10 cellular contexts compared by ENCODE assay signal in genomic region chr5:124157320-124157719, GRCh38.
DNase-seq lines count a peak whose midpoint lies in the region; ATAC-seq and TF ChIP-seq lines count a peak whose summit lies in the region.
"Had no signal": no experiment of that assay in that cellular context is flagged by ENCODE, and none has a peak within 500 bp of the region (broad histone marks: within the 10 kb centered on the region; RNA-seq: fewer than 3 reads in every experiment).

No MANE protein-coding gene starts in this region.

- intact Hi-C loops in aorta (cut with DNase I) = no loop called here

- H3K4me1 ChIP-seq in aorta (ENCODE audit: control insufficient read depth in 1 of 2, insufficient read depth in 2 of 2, low read length in 2 of 2) = no peaks in the 10 kb centered on the region

- no peak overlapping the region for H3K27ac ChIP-seq in aorta (ENCODE audit: low read depth in 1 of 2, low read length in 2 of 2)
- H3K27ac ChIP-seq: neutrophil had no signal

- H3K4me3 ChIP-seq in astrocyte of the spinal cord (ENCODE audit: low read depth, low read length) (no peak overlapping the region), aorta (ENCODE audit: low read length in 2 of 2) (no peak overlapping the region)

- no peak for ATAC-seq in activated T-cell treated with anti-CD3 and anti-CD28 coated beads, Interleukin-2, amount 50 U/mL, for 4 hours
- ATAC-seq in stimulated activated naive CD8-positive, alpha-beta T cell treated with anti-CD3 and anti-CD28 coated beads, Interleukin-15, amount 100 ng/mL, for 72 hours = no peak
- ATAC-seq in aorta (ENCODE audit: low FRiP score) = no peak

- H3K4me1 Mint-ChIP-seq in activated T-cell treated with anti-CD3 and anti-CD28 coated beads, Interleukin-2, amount 50 U/mL, for 4 hours (ENCODE audit: low read depth) = peaks cover 2% of the 10 kb centered on the region
- peaks cover 4% of the 10 kb centered on the region for H3K4me1 Mint-ChIP-seq in stimulated activated naive CD8-positive, alpha-beta T cell treated with anti-CD3 and anti-CD28 coated beads, Interleukin-15, amount 100 ng/mL, for 72 hours
- H3K4me1 Mint-ChIP-seq in nephron progenitor cell = peaks cover 9% of the 10 kb centered on the region

- H3K27ac Mint-ChIP-seq in stimulated activated naive CD8-positive, alpha-beta T cell treated with anti-CD3 and anti-CD28 coated beads, Interleukin-15, amount 100 ng/mL, for 72 hours = peak overlapping the region; percentile 55 to 64
- no peak overlapping the region for H3K27ac Mint-ChIP-seq in nephron progenitor cell

- peak overlapping the region; percentile 33 for H3K4me3 Mint-ChIP-seq in activated T-cell treated with anti-CD3 and anti-CD28 coated beads, Interleukin-2, amount 50 U/mL, for 4 hours
- H3K4me3 Mint-ChIP-seq in stimulated activated naive CD8-positive, alpha-beta T cell treated with anti-CD3 and anti-CD28 coated beads, Interleukin-15, amount 100 ng/mL, for 72 hours = peak overlapping the region; percentile 44 to 65
- H3K4me3 Mint-ChIP-seq in nephron progenitor cell = no peak overlapping the region

- in situ Hi-C loops in astrocyte of the spinal cord (cut with HindIII; ENCODE audit: low sequenced_read_pairs) = no loop called here

- no peaks in the 10 kb centered on the region for H3K36me3 ChIP-seq in aorta (ENCODE audit: control insufficient read depth in 1 of 2, insufficient read depth in 2 of 2, low read length in 1 of 2)
- H3K36me3 ChIP-seq: neutrophil had no signal

- DNase-seq in activated T-cell treated with anti-CD3 and anti-CD28 coated beads, Interleukin-2, amount 50 U/mL, for 4 hours = no peak
- DNase-seq in activated T-cell treated with anti-CD3 and anti-CD28 coated beads for 4 hours (no peak), Kasumi-1 (lab: John Stamatoyannopoulos, UW) (peak; percentile 23 to 60), astrocyte of the spinal cord (ENCODE audit: low read depth, low spot score) (peak; percentile 22), nephron progenitor cell (no peak), activated gamma-delta T cell treated with Interleukin-2 at 50 U/mL for 16 hours (no peak), aorta (no peak)
- no peak for DNase-seq in stimulated activated naive CD8-positive, alpha-beta T cell treated with anti-CD3 and anti-CD28 coated beads, Interleukin-15, amount 100 ng/mL, for 72 hours
- DNase-seq: activated effector memory CD4-positive, alpha-beta T cell treated with Interleukin-2 at 50 U/mL for 16 hours had no signal

- 36 to 38% methylated on average over 2 of the region's 2 CpGs for WGBS in aorta, 2 donors

- H3K27me3 ChIP-seq in aorta (ENCODE audit: control insufficient read depth in 1 of 2, insufficient read depth in 2 of 2, low read length in 1 of 2) = peaks cover 0 to 1% of the 10 kb centered on the region in 2 donors
- H3K27me3 ChIP-seq: neutrophil had no signal

- H3K36me3 Mint-ChIP-seq in activated T-cell treated with anti-CD3 and anti-CD28 coated beads, Interleukin-2, amount 50 U/mL, for 4 hours (ENCODE audit: insufficient read depth) = no peaks in the 10 kb centered on the region
- H3K36me3 Mint-ChIP-seq in nephron progenitor cell (ENCODE audit: low read depth) = peaks cover 36% of the 10 kb centered on the region

- H3K27me3 Mint-ChIP-seq in activated T-cell treated with anti-CD3 and anti-CD28 coated beads, Interleukin-2, amount 50 U/mL, for 4 hours (ENCODE audit: low read depth) = no peaks in the 10 kb centered on the region
- H3K27me3 Mint-ChIP-seq in stimulated activated naive CD8-positive, alpha-beta T cell treated with anti-CD3 and anti-CD28 coated beads, Interleukin-15, amount 100 ng/mL, for 72 hours = no peaks in the 10 kb centered on the region
- no peaks in the 10 kb centered on the region for H3K27me3 Mint-ChIP-seq in nephron progenitor cell (ENCODE audit: low read depth, poor library complexity)

- no peak for TF ChIP-seq CTCF in astrocyte of the spinal cord (IDR thresholded peaks at IDR 0.05; ENCODE audit: low read depth, low read length)
- no peak for TF ChIP-seq CTCF in nephron progenitor cell (IDR thresholded peaks at IDR 0.05)

- H3K9me3 ChIP-seq in aorta (ENCODE audit: control insufficient read depth, low read length) = peaks cover 2% of the 10 kb centered on the region

- H3K9me3 Mint-ChIP-seq in activated T-cell treated with anti-CD3 and anti-CD28 coated beads, Interleukin-2, amount 50 U/mL, for 4 hours = peaks cover 28% of the 10 kb centered on the region
- peaks cover 14 to 26% of the 10 kb centered on the region in 2 donors for H3K9me3 Mint-ChIP-seq in stimulated activated naive CD8-positive, alpha-beta T cell treated with anti-CD3 and anti-CD28 coated beads, Interleukin-15, amount 100 ng/mL, for 72 hours
- peaks cover 58% of the 10 kb centered on the region for H3K9me3 Mint-ChIP-seq in nephron progenitor cell

Comparison
In these comparisons a context has a peak if more than half of its experiments do, and no peak if none do; other contexts are left out.
1. DNase-seq: peak in Kasumi-1 (2 of 2) and astrocyte of the spinal cord (single experiment); none in activated T-cell treated with anti-CD3 and anti-CD28 coated beads, Interleukin-2, amount 50 U/mL, for 4 hours (single experiment), activated T-cell treated with anti-CD3 and anti-CD28 coated beads for 4 hours (single experiment), stimulated activated naive CD8-positive, alpha-beta T cell treated with anti-CD3 and anti-CD28 coated beads, Interleukin-15, amount 100 ng/mL, for 72 hours (0 of 2), nephron progenitor cell (single experiment), activated gamma-delta T cell treated with Interleukin-2 at 50 U/mL for 16 hours (single experiment) and aorta (0 of 2).